ENCODE assay signal across 7 cellular contexts in genomic region chr7:23913016-23913415, GRCh38.
"Had no signal": no experiment of that assay in that cellular context is flagged by ENCODE, and none has a peak within 500 bp of the region (broad histone marks: within the 10 kb centered on the region; RNA-seq: fewer than 3 reads in every experiment).

No MANE protein-coding gene starts in this region.

- DNase-seq: IMR-90, KBM-7, KG1 had no signal

- ATAC-seq: HepG2, K562 had no signal

- H3K4me3 ChIP-seq: K562 had no signal

- H3K27ac ChIP-seq: HL-60, KMS-11 had no signal

- H3K4me2 ChIP-seq: KMS-11 had no signal

- H3K9ac ChIP-seq: KMS-11 had no signal
